In genomic region chr22:37484115-37485005, GRCh38 we compare ENCODE assay signal across 8 cellular contexts.
A peak's percentile ranks its signal among the peaks of the same experiment; 100 is the strongest.
DNase-seq lines count a peak whose midpoint lies in the region; ATAC-seq and TF ChIP-seq lines count a peak whose summit lies in the region.

No MANE protein-coding gene starts in this region.

- peak overlapping the region in 4 of 5 donors; percentile 48 to 78 (median 67) for H3K9ac ChIP-seq in subcutaneous abdominal adipose tissue (ENCODE audit: low read length in 5 of 5)

- H3K27me3 ChIP-seq in neuron (ENCODE audit: insufficient read depth, low read length) = no peaks in the 10 kb centered on the region
- peaks cover 6 to 42% (median 27%) of the 10 kb centered on the region in 5 donors for H3K27me3 ChIP-seq in subcutaneous abdominal adipose tissue (ENCODE audit: control insufficient read depth in 5 of 5, insufficient read depth in 4 of 5, low read length in 5 of 5)

- H2AFZ ChIP-seq in neuron (ENCODE audit: low read depth, low read length) = peak overlapping the region; percentile 52

- no peaks in the 10 kb centered on the region for H3K9me3 ChIP-seq in neuron (ENCODE audit: low read length)
- no peaks in the 10 kb centered on the region for H3K9me3 ChIP-seq in subcutaneous abdominal adipose tissue (ENCODE audit: control insufficient read depth in 5 of 5, low read length in 5 of 5)

- H3K4me3 ChIP-seq in coronary artery (peak overlapping the region; percentile 64), neuron (ENCODE audit: low read length) (no peak overlapping the region), subcutaneous abdominal adipose tissue (ENCODE audit: low read depth in 1 of 5, low read length in 5 of 5) (peak overlapping the region in 4 of 5 donors; percentile 56 to 67 (median 65))

- peak; percentile 37 for ATAC-seq in HG02852 (IDR thresholded peaks at IDR 0.05; ENCODE audit: unreplicated experiment)
- peak; percentile 57 to 68 for ATAC-seq in activated CD4-positive, CD25-positive, alpha-beta regulatory T cell treated with anti-CD3 and anti-CD28 coated beads, Interleukin-2, amount 50 U/mL, for 24 hours

- H3K4me1 ChIP-seq in neuron (ENCODE audit: insufficient read depth, low read length) (peaks cover 32% of the 10 kb centered on the region), subcutaneous abdominal adipose tissue (ENCODE audit: control insufficient read depth in 5 of 5, insufficient read depth in 5 of 5, low read length in 5 of 5) (peaks cover 0 to 52% (median 36%) of the 10 kb centered on the region in 5 donors)

- no peak for TF ChIP-seq CTCF in coronary artery (IDR thresholded peaks at IDR 0.05)

- H3K36me3 ChIP-seq in neuron (ENCODE audit: insufficient read depth, low read length) = no peaks in the 10 kb centered on the region
- H3K36me3 ChIP-seq in subcutaneous abdominal adipose tissue (ENCODE audit: control insufficient read depth in 5 of 5, insufficient read depth in 5 of 5, low read length in 5 of 5) = peaks cover 0 to 11% (median 2%) of the 10 kb centered on the region in 5 donors

- H3K27ac ChIP-seq in coronary artery = peak overlapping the region; percentile 16 to 79
- H3K27ac ChIP-seq in subcutaneous abdominal adipose tissue (ENCODE audit: low read depth, low read length) = peak overlapping the region; percentile 70

- DNase-seq in C1 segment of cervical spinal cord (lab: John Stamatoyannopoulos, UW) (peak in 11 of 14 donors; percentile 10 to 64 (median 40)), coronary artery (ENCODE audit: low spot score) (no peak), AG20443 (ENCODE audit: low spot score) (no peak), NCI-H146 treated with DMSO at 0.1 percent for 48 hours (lab: John Stamatoyannopoulos, UW; ENCODE audit: unreplicated experiment) (no peak)

Comparison
In these comparisons a context has a peak if more than half of its experiments do, and no peak if none do; other contexts are left out.
1. DNase-seq: peak in C1 segment of cervical spinal cord (11 of 14); none in coronary artery (single experiment), AG20443 (single experiment) and NCI-H146 treated with DMSO at 0.1 percent for 48 hours (single experiment).